36 cellular contexts compared by ENCODE assay signal in the genomic region with DNA sequence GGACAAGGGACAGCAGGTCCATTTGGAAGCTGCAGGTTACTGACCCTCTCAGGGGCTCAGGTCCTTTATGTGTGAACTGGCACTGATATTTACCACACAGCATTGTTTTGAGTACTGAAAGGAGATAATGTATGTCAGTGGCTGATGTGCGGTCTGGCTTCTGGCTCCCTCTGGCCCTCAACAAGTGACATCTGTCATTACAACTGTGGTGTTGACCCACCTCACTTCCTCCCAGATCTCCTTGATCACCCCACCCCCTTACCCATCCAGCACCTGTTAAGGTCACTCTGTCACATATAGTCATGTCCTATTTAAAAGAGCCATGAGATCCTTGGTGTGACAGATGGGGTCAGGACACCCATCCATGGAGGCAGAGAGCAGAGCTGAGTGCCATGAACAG. TPM values are rescaled to one million over a fixed set of nuclear protein-coding genes. Genes with fewer than 3 reads are reported as not detected.
"Had no signal": no experiment of that assay in that cellular context is flagged by ENCODE, and none has a peak within 500 bp of the region (broad histone marks: within the 10 kb centered on the region; RNA-seq: fewer than 3 reads in every experiment).

No MANE protein-coding gene starts in this region.

- H3K9me3 ChIP-seq: SJCRH30 had no signal

- H2AFZ ChIP-seq: PC-9 had no signal

- H3K27ac Mint-ChIP-seq: T-cell had no signal

- DNase-seq: Kasumi-1, MG63, NCI-H1048, NCI-H1092 treated with DMSO at 0.1 percent for 48 hours, NCI-H1105 treated with DMSO at 0.1 percent for 48 hours, NCI-H1417, NCI-H1436, NCI-H146, NCI-H1694, NCI-H187, NCI-H1930, NCI-H2029 treated with DMSO at 0.1 percent for 48 hours, NCI-H2081 treated with DMSO at 0.1 percent for 48 hours, NCI-H2107, NCI-H2171, NCI-H2227 treated with DMSO at 0.1 percent for 48 hours, NCI-H345, NCI-H446, NCI-H510A treated with DMSO at 0.1 percent for 48 hours, NCI-H69, NCI-H748 treated with DMSO at 0.1 percent for 48 hours, NCI-H82, PC-9, SHP77, SIG-M5, SJCRH30, T-cell had no signal

- H3K4me3 ChIP-seq: MG63, PC-9, SJCRH30, SK-N-MC had no signal

- ATAC-seq: Panc1, Right ventricle myocardium inferior, SK-N-SH treated with all-trans-retinoic acid at 6 μM for 48 hours, T-cell had no signal

- H3K4me2 ChIP-seq: PC-9 had no signal

- H3K36me3 ChIP-seq: MG63, SJCRH30 had no signal

- H3K4me1 Mint-ChIP-seq: T-cell had no signal

- H3K4me3 Mint-ChIP-seq: T-cell had no signal

- H3K4me1 ChIP-seq: SJCRH30 had no signal

- H3K27ac ChIP-seq: PC-9, RWPE1, SJCRH30, SK-N-MC had no signal

- FAIRE-seq: RCC 7860 had no signal

- H3K36me3 Mint-ChIP-seq: T-cell had no signal

- H3K27me3 ChIP-seq: MG63, SJCRH30 had no signal

RNA-seq across cellular contexts. Expression of a gene that starts 22.7 kb away (rescaled TPM):
- total RNA-seq: M059J; OCI-LY7; PC-9; SJCRH30; T-cell; T-helper 1 cell treated with Interleukin-12 subunit alpha and Interleukin-12 subunit beta and Interleukin-4 antibody, amounts not matched to agents 30 ng/mL and 1 ng/mL, for 36 hours had no signal
